Comparison of ENCODE assay signal across 8 cellular contexts in the genomic region with DNA sequence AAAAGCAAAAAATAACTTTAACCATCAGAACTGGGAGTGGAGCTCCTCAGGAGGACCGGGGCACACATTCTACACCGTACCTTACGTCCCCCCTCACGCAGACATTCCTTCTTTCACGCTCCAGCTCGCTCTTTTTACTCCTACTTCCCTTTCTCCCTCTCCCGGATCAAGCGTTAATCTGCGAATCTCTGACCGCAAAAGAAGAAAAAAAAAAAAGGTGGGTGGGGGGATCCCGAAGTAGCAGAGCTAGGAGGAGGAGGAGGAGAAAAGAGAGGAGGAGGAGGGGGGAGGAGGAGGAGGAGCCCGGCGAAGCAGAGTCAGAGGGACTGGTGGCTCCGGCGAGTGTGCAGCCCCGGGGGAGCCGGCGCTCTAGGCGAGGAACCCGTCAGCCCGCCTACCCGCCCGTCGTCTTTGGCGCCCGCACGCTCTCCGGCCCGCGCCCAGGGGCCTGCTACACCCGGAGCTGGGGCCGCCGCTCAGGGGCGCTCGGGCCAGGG. TPM values are rescaled to one million over a fixed set of nuclear protein-coding genes. Genes with fewer than 3 reads are reported as not detected.
DNase-seq lines count a peak whose midpoint lies in the region; ATAC-seq and TF ChIP-seq lines count a peak whose summit lies in the region.

A gene (plus strand): TSS at position 320 of the 497 bp plus-strand sequence.

- no peaks in the 10 kb centered on the region for H3K36me3 ChIP-seq in ascending aorta

- intact Hi-C loops in ascending aorta (cut with DNase I): no loop called here

- peak within 1 kb of the TSS in 1 of 2 donors; percentile 30 for H3K27ac ChIP-seq in ascending aorta

- peak; percentile 29 for DNase-seq in AG20443 (ENCODE audit: low spot score)
- DNase-seq in LNCaP clone FGC (ENCODE audit: low read depth): no peak
- DNase-seq in ascending aorta (ENCODE audit: low spot score in 2 of 2): no peak
- peak; percentile 71 for DNase-seq in islet precursor cell
- peak in 2 of 3 experiments; percentile 5 to 31 for DNase-seq in stimulated activated CD4-positive, alpha-beta T cell treated with anti-CD3 and anti-CD28 coated beads, TNF-alpha, amount 100 ng/mL, for 24 hours (ENCODE audit: low read depth in 3 of 3)
- DNase-seq in NCI-H446 (lab: John Stamatoyannopoulos, UW): no peak

- H3K9me3 ChIP-seq in ascending aorta: no peaks in the 10 kb centered on the region

- ATAC-seq in HG03135 (IDR thresholded peaks at IDR 0.05; ENCODE audit: unreplicated experiment): no peak
- ATAC-seq in HG02763 (IDR thresholded peaks at IDR 0.05; ENCODE audit: unreplicated experiment): no peak

- peaks cover 10% of the 10 kb centered on the region for H3K27me3 ChIP-seq in ascending aorta

- no peaks in the 10 kb centered on the region for H3K4me1 ChIP-seq in ascending aorta

- H3K4me3 ChIP-seq in LNCaP clone FGC (ENCODE audit: low read depth, low read length) (peak within 1 kb of the TSS; percentile 15; the same call in 1 of the 2 replicates), ascending aorta (peak within 1 kb of the TSS; percentile 45 to 60)

- no peak for TF ChIP-seq CTCF in LNCaP clone FGC (IDR thresholded peaks at IDR 0.05; ENCODE audit: control insufficient read depth, extremely low read depth, insufficient read depth)
- no peak for TF ChIP-seq CTCF in ascending aorta (IDR thresholded peaks at IDR 0.05)

RNA-seq across cellular contexts. Expression of the gene that starts here (rescaled TPM):
- total RNA-seq in ascending aorta: 58.1 TPM

Comparison
In these comparisons a context has a peak if more than half of its experiments do, and no peak if none do; other contexts are left out.
1. DNase-seq: peak in AG20443 (single experiment), islet precursor cell (single experiment) and stimulated activated CD4-positive, alpha-beta T cell treated with anti-CD3 and anti-CD28 coated beads, TNF-alpha, amount 100 ng/mL, for 24 hours (2 of 3); none in LNCaP clone FGC (single experiment), ascending aorta (0 of 2) and NCI-H446 (0 of 2).